ENCODE assay signal across 1 cellular context in genomic region chr6:22363966-22364296, GRCh38.
TF ChIP-seq lines count a peak whose summit lies in the region.

No MANE protein-coding gene starts in this region.

TF ChIP-seq in endothelial cell of umbilical vein, 7 proteins besides CTCF, POLR2A, EP300 and RAD21:
- no peak for TF ChIP-seq POLR2AphosphoS5 (IDR thresholded peaks at IDR 0.05; ENCODE audit: insufficient read depth, low read depth, low read length)
- no peak for TF ChIP-seq EZH2 (IDR thresholded peaks at IDR 0.05; ENCODE audit: borderline replicate concordance, low read depth, low read length, severe bottlenecking)
- TF ChIP-seq MAX (IDR thresholded peaks at IDR 0.05; ENCODE audit: insufficient read depth, insufficient read length) = no peak
- TF ChIP-seq GATA2 (IDR thresholded peaks at IDR 0.05; ENCODE audit: insufficient read depth, insufficient read length, low read depth, low read length) = no peak
- no peak for TF ChIP-seq JUN (IDR thresholded peaks at IDR 0.05; ENCODE audit: borderline replicate concordance, insufficient read depth, insufficient read length, low read depth)
- no peak for TF ChIP-seq FOS (IDR thresholded peaks at IDR 0.05; ENCODE audit: borderline replicate concordance, insufficient read depth, low read length)
- no peak for TF ChIP-seq MYC (IDR thresholded peaks at IDR 0.05; ENCODE audit: low read depth, low read length)
